Comparison of ENCODE assay signal across 1 cellular context in genomic region chr10:112519129-112519761, GRCh38.
TF ChIP-seq lines count a peak whose summit lies in the region.

No MANE protein-coding gene starts in this region.

TF ChIP-seq in SK-N-SH treated with all-trans-retinoic acid at 6 μM for 48 hours, 23 proteins besides CTCF, POLR2A, EP300 and RAD21 (continued from another document):
- TF ChIP-seq PPARA (CRISPR knock-in tag; IDR thresholded peaks at IDR 0.05; ENCODE audit: borderline replicate concordance) (no peak), ZFP3 (CRISPR knock-in tag; IDR thresholded peaks at IDR 0.05) (no peak)
